ENCODE assay signal across 23 cellular contexts in genomic region chr2:30482025-30482424, GRCh38.
"Had no signal": no experiment of that assay in that cellular context is flagged by ENCODE, and none has a peak within 500 bp of the region (broad histone marks: within the 10 kb centered on the region; RNA-seq: fewer than 3 reads in every experiment).

No MANE protein-coding gene starts in this region.

- H3K4me1 ChIP-seq: foreskin keratinocyte, tibial nerve had no signal

- H3K4me3 ChIP-seq: ascending aorta, cardiac muscle cell, lower lobe of right lung, spleen, suprapubic skin, tibial nerve had no signal

- DNase-seq: activated CD4-positive, alpha-beta memory T cell treated with anti-CD3 and anti-CD28 coated beads, Interleukin-2, amount 10 ng/mL, durations not matched to agents 7 days and 5 days; activated CD4-positive, alpha-beta T cell treated with anti-CD3 and anti-CD28 coated beads for 1 hour; activated CD4-positive, alpha-beta T cell treated with anti-CD3 and anti-CD28 coated beads, Interleukin-2, amount 10 ng/mL, durations not matched to agents 7 days and 5 days; activated CD8-positive, alpha-beta memory T cell treated with anti-CD3 and anti-CD28 coated beads, Interleukin-2, amount 50 U/mL, for 48 hours; activated gamma-delta T cell; activated naive CD4-positive, alpha-beta T cell treated with anti-CD3 and anti-CD28 coated beads, Interleukin-2, amount 10 ng/mL, durations not matched to agents 7 days and 5 days; activated naive CD8-positive, alpha-beta T cell treated with anti-CD3 and anti-CD28 coated beads, Interleukin-2, amount 10 ng/mL, durations not matched to agents 7 days and 5 days; activated T-cell treated with anti-CD3 and anti-CD28 coated beads, Interleukin-2, amount 50 U/mL, for 24 hours; endodermal cell; foreskin keratinocyte; kidney; spleen; stimulated activated naive CD4-positive, alpha-beta T cell; SW 1271; T-helper 9 cell; WERI-Rb-1 had no signal

- ATAC-seq: esophagus mucosa; foreskin keratinocyte; natural killer cell treated with Interleukin-12 subunit alpha and Interleukin-12 subunit beta and Interleukin-15 and Interleukin-18, amount 100 ng/mL, for 72 hours had no signal

- H3K27me3 ChIP-seq: ascending aorta, cardiac muscle cell, foreskin keratinocyte, spleen, suprapubic skin, tibial nerve had no signal

- H3K27ac ChIP-seq: cardiac muscle cell, foreskin keratinocyte, lower lobe of right lung, suprapubic skin, tibial nerve, WERI-Rb-1 had no signal

- H3K9me3 ChIP-seq: ascending aorta, lower lobe of right lung, spleen, suprapubic skin, tibial nerve had no signal

- H3K36me3 ChIP-seq: ascending aorta, cardiac muscle cell, lower lobe of right lung, suprapubic skin, tibial nerve had no signal
